9 cellular contexts compared by ENCODE assay signal in the genomic region with DNA sequence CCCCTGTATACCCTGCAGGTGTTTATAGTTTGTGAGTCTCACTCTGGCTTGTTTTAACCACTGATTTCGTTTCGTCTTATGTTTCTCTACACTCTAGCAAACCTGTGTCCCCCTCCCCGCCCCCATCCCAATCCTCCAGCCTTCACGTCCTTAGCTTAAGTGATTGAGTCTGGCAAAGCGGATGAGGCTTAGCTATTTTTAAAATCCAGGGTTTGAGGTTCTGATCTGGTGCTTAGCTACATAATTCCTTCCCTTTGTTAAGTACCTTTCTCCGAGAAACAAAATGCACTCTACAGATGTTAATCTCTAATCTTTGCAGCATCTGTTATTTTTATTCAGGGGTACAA. TPM values are rescaled to one million over a fixed set of nuclear protein-coding genes. Genes with fewer than 3 reads are reported as not detected.
A peak's percentile ranks its signal among the peaks of the same experiment; 100 is the strongest.
DNase-seq lines count a peak whose midpoint lies in the region; ATAC-seq and TF ChIP-seq lines count a peak whose summit lies in the region.
"Had no signal": no experiment of that assay in that cellular context is flagged by ENCODE, and none has a peak within 500 bp of the region (broad histone marks: within the 10 kb centered on the region; RNA-seq: fewer than 3 reads in every experiment).

No MANE protein-coding gene starts in this region.

- no peaks in the 10 kb centered on the region for H3K9me2 ChIP-seq in GM23248 (ENCODE audit: insufficient read depth)

- H4K20me1 ChIP-seq in GM23248 (ENCODE audit: insufficient read depth) = 0 out of 2 replicates have a peak, but pooled peaks cover 16% of the 10 kb centered on the region

- H3K4me3 ChIP-seq in AG04449 (ENCODE audit: low read depth, low read length) (peak overlapping the region; percentile 47), GM23248 (no peak overlapping the region)

- H3K9me3 ChIP-seq in GM23248 (ENCODE audit: low read depth) = no peaks in the 10 kb centered on the region

- peaks cover 10% of the 10 kb centered on the region for H3F3A ChIP-seq in GM23248 (ENCODE audit: insufficient read depth)

- ATAC-seq in SK-N-SH treated with all-trans-retinoic acid at 6 μM for 48 hours = peak; percentile 40
- ATAC-seq in GM19324 (IDR thresholded peaks at IDR 0.05; ENCODE audit: low FRiP score, unreplicated experiment) = no peak
- ATAC-seq in HG02885 (IDR thresholded peaks at IDR 0.05; ENCODE audit: poor library complexity, unreplicated experiment) = no peak

- in situ Hi-C loops in GM23248 (cut with MboI) = no loop called here

- H2AFZ ChIP-seq in GM23248 = no peak overlapping the region

- H3K9ac ChIP-seq in GM23248 = no peak overlapping the region

- DNase-seq in AG04449 (ENCODE audit: low read depth, low spot score) (no peak), GM23248 (no peak), islet precursor cell (peak; percentile 69), KG1 (lab: John Stamatoyannopoulos, UW) (no peak), NCI-H1092 treated with DMSO at 0.1 percent for 48 hours (lab: John Stamatoyannopoulos, UW) (no peak)
- DNase-seq: NCI-H1417 treated with DMSO at 0.1 percent for 48 hours had no signal

- POLR2A ChIA-PET in AG04449 (lab: Yijun Ruan, JAX) = no interaction called here

- no peak overlapping the region for H3K27ac ChIP-seq in GM23248

- no peak for TF ChIP-seq CTCF in AG04449 (IDR thresholded peaks at IDR 0.05; ENCODE audit: insufficient read depth, low read length, missing control alignments)

- WGBS in GM23248 (ENCODE audit: low coverage in 1 of 2, low lambda C conversion rate in 2 of 2, missing lambda C conversion rate in 2 of 2), 2 experiments = 87 to 92% methylated on average over 6 of the region's 6 CpGs

- peak overlapping the region; percentile 79 for H3K4me2 ChIP-seq in GM23248 (ENCODE audit: unreplicated experiment)

- CTCF ChIA-PET in AG04449 (lab: Yijun Ruan, JAX) = interaction anchor here (0.9 to 1.4 kb wide), 2 partner anchors 91 to 93 kb away, joined by 6 read pairs; no protein-coding TSS in a partner anchor

- H3K27me3 ChIP-seq in GM23248 (replicated peaks; ENCODE audit: insufficient read depth) = no peaks in the 10 kb centered on the region

- H3K36me3 ChIP-seq in GM23248 (ENCODE audit: low read depth) = no peaks in the 10 kb centered on the region

- peaks cover 100% of the 10 kb centered on the region for H3K79me2 ChIP-seq in GM23248 (ENCODE audit: insufficient read depth)

- H3K4me1 ChIP-seq in GM23248 (ENCODE audit: insufficient read depth) = peaks cover 12% of the 10 kb centered on the region

TF ChIP-seq in SK-N-SH treated with all-trans-retinoic acid at 6 μM for 48 hours, 23 proteins besides CTCF, POLR2A, EP300 and RAD21:
- no peak for TF ChIP-seq ZFP3 (CRISPR knock-in tag; IDR thresholded peaks at IDR 0.05)
- TF ChIP-seq ESRRG (CRISPR knock-in tag; IDR thresholded peaks at IDR 0.05) = no peak
- no peak for TF ChIP-seq ZNF565 (CRISPR knock-in tag; conservative IDR thresholded peaks at IDR 0.05; ENCODE audit: low read depth)
- no peak for TF ChIP-seq TSHZ2 (CRISPR knock-in tag; IDR thresholded peaks at IDR 0.05)
- no peak for TF ChIP-seq ZC3H10 (CRISPR knock-in tag; IDR thresholded peaks at IDR 0.05)
- no peak for TF ChIP-seq GLIS3 (CRISPR knock-in tag; IDR thresholded peaks at IDR 0.05)
- no peak for TF ChIP-seq ARNTL (CRISPR knock-in tag; IDR thresholded peaks at IDR 0.05; ENCODE audit: borderline replicate concordance, low read depth)
- no peak for TF ChIP-seq ZNF8 (CRISPR knock-in tag; IDR thresholded peaks at IDR 0.05)
- no peak for TF ChIP-seq PPARA (CRISPR knock-in tag; IDR thresholded peaks at IDR 0.05; ENCODE audit: borderline replicate concordance)
- TF ChIP-seq TCF4 (CRISPR knock-in tag; IDR thresholded peaks at IDR 0.05; ENCODE audit: borderline replicate concordance) = no peak
- no peak for TF ChIP-seq CSDC2 (CRISPR knock-in tag; IDR thresholded peaks at IDR 0.05)
TF ChIP-seq in SK-N-SH treated with all-trans-retinoic acid at 6 μM for 48 hours: peak in this region for 0.

RNA-seq across cellular contexts. Expression of gene AGAP1, which starts 7.8 kb away (rescaled TPM):
- total RNA-seq in GM23248 (2014; rRNA removed; shearing (Covaris generic)) = 9.9 and 18.3 TPM in 2 replicates
- 2.2 and 3.0 TPM in 2 replicates for polyA plus RNA-seq in GM23248 (2016; fragmentation: Nextera tagmentation; extraction: Ambion mirVana)
